1 cellular context compared by ENCODE assay signal in the genomic region with DNA sequence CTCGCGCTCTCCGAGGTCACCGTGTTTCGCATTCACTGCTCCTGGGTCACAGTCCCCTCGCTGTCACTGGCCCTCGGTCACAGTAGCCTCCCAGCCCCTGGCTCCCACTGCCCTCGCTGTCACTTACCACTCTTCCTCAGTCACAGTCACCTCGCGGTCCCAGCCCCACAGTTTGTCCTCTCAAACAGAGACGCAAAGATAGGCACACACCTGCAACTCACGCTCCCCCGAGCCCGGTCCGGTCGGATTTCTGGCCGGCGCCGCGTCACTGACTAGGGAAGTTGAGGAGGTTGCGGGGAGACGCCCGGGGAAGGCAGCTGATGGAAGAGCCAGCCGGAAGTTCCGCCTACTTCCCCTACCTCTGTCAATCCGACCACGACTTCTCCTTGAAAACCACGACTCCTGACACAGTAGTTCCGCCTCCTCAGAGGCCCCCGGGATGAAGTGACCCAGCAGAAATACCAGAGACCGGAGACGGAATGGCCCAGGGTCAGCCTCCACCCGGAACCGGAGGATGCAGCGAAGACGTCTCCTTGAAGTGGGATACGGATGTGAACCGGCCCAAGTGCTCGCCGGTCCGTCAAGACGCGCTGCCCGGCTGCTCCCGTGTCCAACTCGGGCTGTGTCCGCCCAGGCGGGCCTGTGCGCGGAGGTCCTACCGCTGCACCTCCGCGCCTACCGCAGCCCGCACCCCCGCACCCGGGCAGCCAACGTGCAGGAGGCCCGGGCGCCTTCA.
TF ChIP-seq lines count a peak whose summit lies in the region.

TSS of gene PCYT1A (minus strand) at position 322 of the 736 bp plus-strand sequence. CDS start 17,195 bp downstream, outside the sequence.

TF ChIP-seq in IMR-90, 13 proteins besides CTCF, POLR2A, EP300 and RAD21 (continued from another document):
- TF ChIP-seq USF2 (IDR thresholded peaks at IDR 0.05; ENCODE audit: low read depth, low read length) (0 out of 2 replicates have a peak, but pooled peaks have one; percentile 10), FOS (IDR thresholded peaks at IDR 0.05; ENCODE audit: low read depth, low read length) (0 out of 2 replicates have a peak, but pooled peaks have one; percentile 2)
